In the genomic region with DNA sequence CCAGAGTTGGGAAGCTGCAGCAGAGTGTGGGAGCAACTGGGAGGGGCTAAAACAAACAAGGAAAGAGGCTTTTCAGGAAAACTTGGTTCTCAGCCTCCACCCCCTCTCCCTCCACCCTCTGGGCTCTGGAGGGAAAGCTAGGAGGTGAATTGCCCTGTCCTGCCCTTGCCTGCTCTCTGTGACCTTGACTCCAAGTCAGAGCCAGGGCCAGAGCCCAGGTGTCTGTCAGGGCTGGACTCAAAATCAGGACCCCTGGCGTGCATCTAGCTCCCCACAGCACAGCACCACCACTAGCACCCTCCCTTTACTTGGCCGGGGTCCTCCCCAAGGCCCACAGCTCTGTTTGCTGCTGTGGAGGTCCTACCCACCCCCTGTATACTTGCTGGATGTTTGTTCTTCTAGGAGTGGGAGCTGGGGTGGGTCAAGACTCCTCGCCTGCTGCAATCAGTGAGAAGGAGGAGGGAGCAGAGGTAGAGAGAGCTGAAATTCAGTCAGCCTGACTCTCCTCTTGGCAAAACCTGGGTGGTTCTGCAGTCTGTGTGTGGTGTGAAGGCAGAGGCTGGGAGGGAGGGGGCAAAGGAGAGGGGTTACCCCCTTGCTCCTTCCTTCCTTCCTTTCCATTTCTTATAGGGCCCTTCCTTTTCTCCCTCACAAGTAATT, we compare ENCODE assay signal across 9 cellular contexts. TPM values are rescaled to one million over a fixed set of nuclear protein-coding genes. Genes with fewer than 3 reads are reported as not detected.
A peak's percentile ranks its signal among the peaks of the same experiment; 100 is the strongest.
DNase-seq lines count a peak whose midpoint lies in the region; ATAC-seq, FAIRE-seq and TF ChIP-seq lines count a peak whose summit lies in the region.
"Had no signal": no experiment of that assay in that cellular context is flagged by ENCODE, and none has a peak within 500 bp of the region (broad histone marks: within the 10 kb centered on the region; RNA-seq: fewer than 3 reads in every experiment).

No MANE protein-coding gene starts in this region.

- WGBS in esophagus squamous epithelium, 2 donors = 50 to 53% methylated on average over 3 of the region's 3 CpGs
- WGBS in psoas muscle, 3 donors = 53 to 66% (median 56%) methylated on average over 3 of the region's 3 CpGs

- peak in 1 of 4 donors; percentile 29 for TF ChIP-seq POLR2A in esophagus squamous epithelium (IDR thresholded peaks at IDR 0.05)

- peaks cover 27% of the 10 kb centered on the region for H3K36me3 Mint-ChIP-seq in Caco-2 (ENCODE audit: insufficient read depth, unreplicated experiment)

- CTCF ChIA-PET in Caco-2 (lab: Charles Lee) = interaction anchor here (0.5 to 1.5 kb wide), 13 partner anchors 8 to 214 kb away, joined by 3 to 16 read pairs (median 3); partner anchors contain the start of gene MSL1

- BruUV-seq in Caco-2 (replicated peaks; lab: Mats Ljungman, UMichigan) = no TSS peak

- DNase-seq in Caco-2 (peak; percentile 39 to 65), NT2/D1 (ENCODE audit: low read depth, low spot score) (no peak), esophagus squamous epithelium (lab: John Stamatoyannopoulos, UW) (no peak), psoas muscle (peak in 1 of 2 donors; percentile 45), HTR-8/SVneo (ENCODE audit: insufficient read length, low spot score) (no peak)
- DNase-seq in central memory CD4-positive, alpha-beta T cell = no peak
- DNase-seq: activated naive CD4-positive, alpha-beta T cell treated with anti-CD3 and anti-CD28 coated beads, Interleukin-2, amount 50 U/mL, for 16 hours had no signal

- no peaks in the 10 kb centered on the region for H3K27me3 Mint-ChIP-seq in Caco-2 (ENCODE audit: insufficient read depth, unreplicated experiment)

- H3K36me3 ChIP-seq in Caco-2 (ENCODE audit: control insufficient read depth, insufficient read depth, low read length) (no peaks in the 10 kb centered on the region), NT2/D1 (ENCODE audit: insufficient read depth, insufficient read length, low read length) (no peaks in the 10 kb centered on the region), esophagus squamous epithelium (no peaks in the 10 kb centered on the region), psoas muscle (ENCODE audit: insufficient read depth in 1 of 2, low read depth in 1 of 2) (peaks cover 0 to under 1% of the 10 kb centered on the region in 2 donors)

- H3K9me3 Mint-ChIP-seq in Caco-2 (ENCODE audit: unreplicated experiment) = no peaks in the 10 kb centered on the region

- POLR2A ChIA-PET in Caco-2 (lab: Charles Lee) = interaction anchor here (0.6 to 6.3 kb wide), 3 partner anchors 10 to 73 kb away, joined by 3 to 166 read pairs (median 5); no protein-coding TSS in a partner anchor

- H3K4me1 Mint-ChIP-seq in Caco-2 (ENCODE audit: low read depth, unreplicated experiment) = peaks cover 42% of the 10 kb centered on the region

- no peak for FAIRE-seq in HTR-8/SVneo (lab: Jason Lieb, UNC)

- no peak overlapping the region for H3K4me3 ChIP-seq in Caco-2 (ENCODE audit: low read depth, low read length)
- no peak overlapping the region for H3K4me3 ChIP-seq in NT2/D1 (ENCODE audit: insufficient read length, low read depth)
- no peak overlapping the region for H3K4me3 ChIP-seq in esophagus squamous epithelium
- no peak overlapping the region for H3K4me3 ChIP-seq in psoas muscle

- no peak overlapping the region for H3K4me3 Mint-ChIP-seq in Caco-2 (ENCODE audit: unreplicated experiment)

- H3K27ac ChIP-seq in esophagus squamous epithelium (peak overlapping the region; percentile 86 to 100 (median 98)), psoas muscle (peak overlapping the region; percentile 99)

- H3K9me3 ChIP-seq in Caco-2 = no peaks in the 10 kb centered on the region
- H3K9me3 ChIP-seq in NT2/D1 (ENCODE audit: insufficient read depth, low read length) = peaks cover 4% of the 10 kb centered on the region; the same call in 1 of the 2 replicates
- no peaks in the 10 kb centered on the region for H3K9me3 ChIP-seq in esophagus squamous epithelium
- no peaks in the 10 kb centered on the region for H3K9me3 ChIP-seq in psoas muscle

- TF ChIP-seq CTCF in Caco-2 (IDR thresholded peaks at IDR 0.05; ENCODE audit: insufficient read depth in 1 of 2, low read depth in 1 of 2, low read length in 1 of 2, severe bottlenecking in 1 of 2, unreplicated experiment in 1 of 2) (no peak), esophagus squamous epithelium (IDR thresholded peaks at IDR 0.05) (no peak), psoas muscle (IDR thresholded peaks at IDR 0.05) (no peak)

- ATAC-seq in psoas muscle (no peak), GM19463 (IDR thresholded peaks at IDR 0.05; ENCODE audit: unreplicated experiment) (no peak), GM21786 (IDR thresholded peaks at IDR 0.05; ENCODE audit: unreplicated experiment) (no peak)

- intact Hi-C loops in Caco-2 (cut with micrococcal nuclease; ENCODE audit: unreplicated experiment) = no loop called here
- intact Hi-C loops in esophagus squamous epithelium (cut with DNase I) = no loop called here
- intact Hi-C loops in psoas muscle (cut with DNase I) = no loop called here

- H3K4me1 ChIP-seq in Caco-2 (peaks cover 47% of the 10 kb centered on the region), NT2/D1 (ENCODE audit: insufficient read depth, insufficient read length) (peaks cover 59% of the 10 kb centered on the region), esophagus squamous epithelium (peaks cover 77 to 82% (median 79%) of the 10 kb centered on the region in 3 donors), psoas muscle (peaks cover 70% of the 10 kb centered on the region)

- H3K9ac ChIP-seq in NT2/D1 (ENCODE audit: insufficient read length, low read depth) = peak overlapping the region; percentile 52

- H3K27me3 ChIP-seq in Caco-2 (replicated peaks; ENCODE audit: control insufficient read depth, insufficient read depth, low read length) (no peaks in the 10 kb centered on the region), NT2/D1 (ENCODE audit: insufficient read depth, insufficient read length) (peaks cover 25% of the 10 kb centered on the region), esophagus squamous epithelium (no peaks in the 10 kb centered on the region), psoas muscle (ENCODE audit: insufficient read depth in 3 of 3, low read length in 2 of 3) (no peaks in the 10 kb centered on the region)

- peak overlapping the region; percentile 64 for H3K27ac Mint-ChIP-seq in Caco-2 (ENCODE audit: unreplicated experiment)

RNA-seq across cellular contexts. Expression of gene NR1D1, which starts 2.8 kb away (rescaled TPM):
- total RNA-seq in Caco-2 (2022) (8.9 and 11.3 TPM in 2 replicates), esophagus squamous epithelium (10 to 100 TPM in 1 of 4 donors, 1 to 10 TPM in 3; 3.8 to 16.4 (median 5.4) TPM), psoas muscle (10 to 100 TPM; 29.4 to 88.7 (median 51.0) TPM)
- 10 to 100 TPM; 21.4 to 41.6 (median 24.4) TPM for polyA plus RNA-seq in psoas muscle

RNA-seq across cellular contexts. Expression of gene MSL1, which starts 18.6 kb away (rescaled TPM):
- total RNA-seq in Caco-2 (2022) (82.6 and 86.9 TPM in 2 replicates), esophagus squamous epithelium (10 to 100 TPM; 41.5 to 59.9 (median 51.5) TPM), psoas muscle (10 to 100 TPM; 63.3 to 75.6 (median 69.0) TPM)
- polyA plus RNA-seq in psoas muscle = 10 to 100 TPM; 48.6 to 84.7 (median 56.4) TPM

RNA-seq across cellular contexts. Expression of gene CASC3, which starts 37.1 kb away (rescaled TPM):
- total RNA-seq in Caco-2 (2022) (102 and 110 TPM in 2 replicates), esophagus squamous epithelium (10 to 100 TPM; 23.7 to 62.6 (median 27.8) TPM), psoas muscle (10 to 100 TPM; 43.9 to 76.7 (median 57.1) TPM)
- polyA plus RNA-seq in psoas muscle = 10 to 100 TPM; 34.5 to 53.6 (median 38.6) TPM

RNA-seq across cellular contexts. Expression of gene THRA, which starts 40.4 kb away (rescaled TPM):
- total RNA-seq in Caco-2 (2022) (27.3 and 29.3 TPM in 2 replicates), esophagus squamous epithelium (10 to 100 TPM in 2 of 4 donors, 1 to 10 TPM in 2; 4.2 to 27.1 (median 13.4) TPM), psoas muscle (10 to 100 TPM; 39.5 to 55.1 (median 42.9) TPM)
- 10 to 100 TPM in 2 of 3 donors, 1 to 10 TPM in 1; 9.5 to 60.0 (median 29.0) TPM for polyA plus RNA-seq in psoas muscle

RNA-seq across cellular contexts. Expression of gene MED24, which starts 49.0 kb away (rescaled TPM):
- total RNA-seq in Caco-2 (2022) (119 and 122 TPM in 2 replicates), esophagus squamous epithelium (10 to 100 TPM; 44.2 to 56.1 (median 49.0) TPM), psoas muscle (100 to 1,000 TPM in 2 of 4 donors, 10 to 100 TPM in 2; 56.3 to 120 (median 87.9) TPM)
- polyA plus RNA-seq in psoas muscle = 100 to 1,000 TPM in 1 of 3 donors, 10 to 100 TPM in 2; 51.1 to 115 (median 55.9) TPM

Comparison
In these comparisons a context has a peak if more than half of its experiments do, and no peak if none do; other contexts are left out.
1. DNase-seq: peak in Caco-2 (2 of 2); none in NT2/D1 (single experiment), esophagus squamous epithelium (single experiment), HTR-8/SVneo (single experiment) and central memory CD4-positive, alpha-beta T cell (single experiment).